7 cellular contexts compared by ENCODE assay signal in genomic region chr7:3144726-3145125, GRCh38.
DNase-seq lines count a peak whose midpoint lies in the region; TF ChIP-seq lines count a peak whose summit lies in the region.
"Not testable (repeated sequence)": the region's sequence is repeated elsewhere in the genome, so short reads cannot be mapped to it uniquely, and the experiment has no call there.

No MANE protein-coding gene starts in this region.

- not testable (repeated sequence) for H4K20me1 ChIP-seq in BLaER1

- peak overlapping the region; percentile 64 for H3K4me2 ChIP-seq in BLaER1

- peak; percentile 29 for DNase-seq in activated CD8-positive, alpha-beta memory T cell treated with anti-CD3 and anti-CD28 coated beads, Interleukin-2, amount 50 U/mL, for 48 hours
- peak; percentile 22 for DNase-seq in mesenteric fat pad (ENCODE audit: low spot score)
- not testable (repeated sequence) for DNase-seq in progenitor cell of endocrine pancreas (ENCODE audit: low spot score, unreplicated experiment)
- peak; percentile 22 for DNase-seq in type B pancreatic cell (ENCODE audit: extremely low spot score, unreplicated experiment)

- peak overlapping the region; percentile 26; the same call in 1 of the 2 replicates for H3K27ac ChIP-seq in BLaER1
- H3K27ac ChIP-seq in VCaP, result peak overlapping the region; percentile 51; the same call in 1 of the 2 replicates

- H3K27ac Mint-ChIP-seq in brain (peak overlapping the region; percentile 70 to 94 (median 84)), progenitor cell of endocrine pancreas (peak overlapping the region; percentile 1)
- not testable (repeated sequence) for H3K27ac Mint-ChIP-seq in type B pancreatic cell

- not testable (repeated sequence) for H3K9ac ChIP-seq in BLaER1

- H3K4me1 Mint-ChIP-seq in brain (peaks cover 49% of the 10 kb centered on the region), progenitor cell of endocrine pancreas (ENCODE audit: low read depth) (peaks cover 27% of the 10 kb centered on the region), type B pancreatic cell (ENCODE audit: unreplicated experiment) (peaks cover 13% of the 10 kb centered on the region)

- H3K36me3 Mint-ChIP-seq in brain; progenitor cell of endocrine pancreas (ENCODE audit: insufficient read depth); type B pancreatic cell: not testable (repeated sequence)

- not testable (repeated sequence) for H3K9me3 ChIP-seq in BLaER1

- TF ChIP-seq CTCF in VCaP (conservative IDR thresholded peaks at IDR 0.05); brain (conservative IDR thresholded peaks at IDR 0.05); progenitor cell of endocrine pancreas (IDR thresholded peaks at IDR 0.05; ENCODE audit: unreplicated experiment); type B pancreatic cell (conservative IDR thresholded peaks at IDR 0.05): not testable (repeated sequence)

- H3K36me3 ChIP-seq in BLaER1, result not testable (repeated sequence)

- H3K27me3 Mint-ChIP-seq in brain, progenitor cell of endocrine pancreas, type B pancreatic cell: not testable (repeated sequence)

- peaks cover 79% of the 10 kb centered on the region for H3K4me1 ChIP-seq in BLaER1

- not testable (repeated sequence) for H3K4me3 ChIP-seq in BLaER1

- peak overlapping the region in 3 of 5 experiments; percentile 15 to 53 (median 39) for H3K4me3 Mint-ChIP-seq in brain
- not testable (repeated sequence) for H3K4me3 Mint-ChIP-seq in progenitor cell of endocrine pancreas (ENCODE audit: low read depth); type B pancreatic cell

- H3K9me3 Mint-ChIP-seq in brain; progenitor cell of endocrine pancreas (ENCODE audit: low read depth); type B pancreatic cell: not testable (repeated sequence)

- H3K27me3 ChIP-seq in BLaER1, result not testable (repeated sequence)
